In the genomic region with DNA sequence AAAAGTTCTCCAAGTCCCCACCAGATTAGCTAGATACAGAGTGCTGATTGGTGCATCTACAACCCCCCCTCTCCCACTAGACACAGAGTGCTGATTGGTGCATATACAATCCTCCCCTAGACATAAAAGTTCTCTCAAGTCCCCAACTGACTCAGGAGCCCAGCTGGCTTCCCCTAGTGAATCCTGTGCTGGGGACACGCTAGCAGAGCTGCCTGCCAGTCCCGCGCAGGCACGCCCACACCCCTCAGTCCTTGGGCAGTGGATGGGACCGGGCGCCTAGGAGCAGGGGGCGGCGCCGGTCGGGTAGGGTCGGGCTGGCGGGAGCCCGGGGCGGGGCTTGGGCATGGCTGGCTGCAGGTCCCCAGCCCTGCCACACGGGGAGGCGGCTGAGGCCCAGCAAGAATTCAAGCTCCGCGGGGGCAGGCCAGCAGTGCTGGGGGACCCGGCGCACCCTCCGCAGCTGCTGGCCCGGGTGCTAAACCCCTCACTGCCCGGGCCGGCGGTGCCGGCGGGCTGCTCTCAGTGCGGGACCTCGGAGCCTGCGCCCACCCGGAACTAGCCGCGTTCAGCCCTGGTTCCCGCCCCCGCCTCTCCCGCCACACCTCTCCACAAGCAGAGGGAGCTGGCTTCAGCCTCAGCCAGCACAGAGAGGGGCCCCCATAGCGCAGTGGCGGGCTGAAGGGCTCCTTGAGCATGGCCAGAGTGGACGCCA, we compare ENCODE assay signal across 8 cellular contexts.
DNase-seq lines count a peak whose midpoint lies in the region; ATAC-seq lines count a peak whose summit lies in the region.

No MANE protein-coding gene starts in this region.

- peak overlapping the region; percentile 78 for H3K4me3 Mint-ChIP-seq in activated CD4-positive, alpha-beta T cell treated with anti-CD3 and anti-CD28 coated beads, Interleukin-2, amount 10 ng/mL, durations not matched to agents 7 days and 5 days

- H4K8ac ChIP-seq in mesenchymal stem cell (ENCODE audit: low read length) = peak overlapping the region; percentile 91

- no peak overlapping the region for H2BK5ac ChIP-seq in mesenchymal stem cell (ENCODE audit: low read depth, low read length, poor library complexity, severe bottlenecking)

- H3K36me3 ChIP-seq in BLaER1 = no peaks in the 10 kb centered on the region
- no peaks in the 10 kb centered on the region for H3K36me3 ChIP-seq in ectodermal cell (ENCODE audit: control insufficient read depth, insufficient read depth, low read length)
- H3K36me3 ChIP-seq in mesenchymal stem cell (ENCODE audit: control insufficient read depth in 1 of 2, insufficient read depth in 2 of 2, low read depth in 1 of 2, low read length in 2 of 2) = no peaks in the 10 kb centered on the region

- peak overlapping the region; percentile 64 for H4K91ac ChIP-seq in mesenchymal stem cell (ENCODE audit: low read length)

- no peaks in the 10 kb centered on the region for H3K27me3 Mint-ChIP-seq in activated CD4-positive, alpha-beta T cell treated with anti-CD3 and anti-CD28 coated beads, Interleukin-2, amount 10 ng/mL, durations not matched to agents 7 days and 5 days

- H3K14ac ChIP-seq in mesenchymal stem cell (ENCODE audit: low read length in 2 of 2) = peak overlapping the region in 1 of 2 experiments; percentile 84

- peak overlapping the region; percentile 83 for H2AFZ ChIP-seq in mesenchymal stem cell (ENCODE audit: low read depth, low read length)

- H3K27me3 ChIP-seq in BLaER1 (no peaks in the 10 kb centered on the region), ectodermal cell (ENCODE audit: control insufficient read depth, insufficient read depth, low read length, poor library complexity, severe bottlenecking) (no peaks in the 10 kb centered on the region), mesenchymal stem cell (ENCODE audit: control insufficient read depth in 1 of 2, insufficient read depth in 1 of 2, low read length in 2 of 2) (no peaks in the 10 kb centered on the region)

- no peaks in the 10 kb centered on the region for H3K79me1 ChIP-seq in mesenchymal stem cell (replicated peaks; ENCODE audit: low read length, poor library complexity, severe bottlenecking)

- H3K27ac ChIP-seq in BLaER1 (peak overlapping the region; percentile 82), ectodermal cell (ENCODE audit: insufficient read depth, low read depth, low read length, poor library complexity, severe bottlenecking) (no peak overlapping the region), mesenchymal stem cell (ENCODE audit: low read length, poor library complexity, severe bottlenecking) (no peak overlapping the region)

- peak overlapping the region; percentile 87 to 89 for H3K18ac ChIP-seq in mesenchymal stem cell (ENCODE audit: low read depth in 1 of 2, low read length in 2 of 2)

- H3K9me3 Mint-ChIP-seq in activated CD4-positive, alpha-beta T cell treated with anti-CD3 and anti-CD28 coated beads, Interleukin-2, amount 10 ng/mL, durations not matched to agents 7 days and 5 days = no peaks in the 10 kb centered on the region

- H3K4me1 Mint-ChIP-seq in activated CD4-positive, alpha-beta T cell treated with anti-CD3 and anti-CD28 coated beads, Interleukin-2, amount 10 ng/mL, durations not matched to agents 7 days and 5 days = peaks cover 10% of the 10 kb centered on the region

- H3K9ac ChIP-seq in BLaER1 (peak overlapping the region; percentile 81), mesenchymal stem cell (ENCODE audit: low read length) (peak overlapping the region; percentile 78)

- H3K4me3 ChIP-seq in BLaER1 = peak overlapping the region; percentile 74
- peak overlapping the region; percentile 51 for H3K4me3 ChIP-seq in ectodermal cell (ENCODE audit: insufficient read depth, low read depth, low read length)
- peak overlapping the region; percentile 71 to 84 for H3K4me3 ChIP-seq in mesenchymal stem cell (ENCODE audit: insufficient read depth in 1 of 2, low read depth in 1 of 2, low read length in 2 of 2)

- H3K27ac Mint-ChIP-seq in activated CD4-positive, alpha-beta T cell treated with anti-CD3 and anti-CD28 coated beads, Interleukin-2, amount 10 ng/mL, durations not matched to agents 7 days and 5 days = peak overlapping the region; percentile 86

- no peak overlapping the region for H2BK120ac ChIP-seq in mesenchymal stem cell (ENCODE audit: low read depth, low read length)

- H3K9me3 ChIP-seq in BLaER1 = no peaks in the 10 kb centered on the region
- H3K9me3 ChIP-seq in ectodermal cell (ENCODE audit: control insufficient read depth, low read length) = no peaks in the 10 kb centered on the region
- no peaks in the 10 kb centered on the region for H3K9me3 ChIP-seq in mesenchymal stem cell (ENCODE audit: control insufficient read depth, low read length)

- no peaks in the 10 kb centered on the region for H3K36me3 Mint-ChIP-seq in activated CD4-positive, alpha-beta T cell treated with anti-CD3 and anti-CD28 coated beads, Interleukin-2, amount 10 ng/mL, durations not matched to agents 7 days and 5 days (ENCODE audit: low read depth)

- no peaks in the 10 kb centered on the region for H4K20me1 ChIP-seq in BLaER1

- DNase-seq in NCI-H460 (ENCODE audit: extremely low read depth, low read depth) (peak; percentile 62), mesenchymal stem cell (peak; percentile 77)
- peak; percentile 75 for DNase-seq in activated CD4-positive, alpha-beta T cell treated with anti-CD3 and anti-CD28 coated beads, Interleukin-2, amount 10 ng/mL, durations not matched to agents 7 days and 5 days
- DNase-seq in stimulated activated CD8-positive, alpha-beta memory T cell treated with anti-CD3 and anti-CD28 coated beads, Interleukin-15, amount 100 ng/mL, for 4 hours (ENCODE audit: low read depth in 2 of 2) = peak; percentile 16 to 39

- H3K4me2 ChIP-seq in BLaER1 (peak overlapping the region; percentile 83), mesenchymal stem cell (ENCODE audit: low read length, poor library complexity, severe bottlenecking) (peak overlapping the region; percentile 98)

- POLR2A ChIA-PET in activated CD4-positive, alpha-beta T cell treated with anti-CD3 and anti-CD28 coated beads, Interleukin-2, amount 10 ng/mL, durations not matched to agents 7 days and 5 days (lab: Charles Lee) = interaction anchor here (1.2 kb wide), 1 partner anchor 65 kb away, joined by 5 read pairs; the partner anchor contains the start of gene DDHD1

- CTCF ChIA-PET in activated CD4-positive, alpha-beta T cell treated with anti-CD3 and anti-CD28 coated beads, Interleukin-2, amount 10 ng/mL, durations not matched to agents 7 days and 5 days (lab: Charles Lee) = interaction anchor here (0.6 to 2.1 kb wide), 14 partner anchors 9 to 1667 kb away, joined by 3 to 8 read pairs (median 4); no protein-coding TSS in a partner anchor

- no peak overlapping the region for H2BK15ac ChIP-seq in mesenchymal stem cell (ENCODE audit: low read depth, poor library complexity, severe bottlenecking)

- peak overlapping the region in 1 of 2 experiments; percentile 57 for H3K23ac ChIP-seq in mesenchymal stem cell (ENCODE audit: low read length in 2 of 2)

- H2AK5ac ChIP-seq in mesenchymal stem cell (ENCODE audit: low read length, severe bottlenecking) = no peak overlapping the region

- WGBS in ectodermal cell, 2 experiments = 1% methylated on average over 39 of the region's 39 CpGs
- under 1% methylated on average over 37 of the region's 39 CpGs for WGBS in mesenchymal stem cell

- ATAC-seq in GM19035 (IDR thresholded peaks at IDR 0.05; ENCODE audit: unreplicated experiment) = peak; percentile 99
- ATAC-seq in HG03196 (IDR thresholded peaks at IDR 0.05; ENCODE audit: unreplicated experiment) = peak; percentile 99

- peak overlapping the region; percentile 46 to 61 for H3K4ac ChIP-seq in mesenchymal stem cell (ENCODE audit: low read depth in 1 of 2, low read length in 2 of 2)

- H3K4me1 ChIP-seq in BLaER1 (peaks cover 37% of the 10 kb centered on the region), ectodermal cell (ENCODE audit: control insufficient read depth, insufficient read depth, low read length) (no peaks in the 10 kb centered on the region), mesenchymal stem cell (ENCODE audit: control insufficient read depth, insufficient read depth, low read depth, low read length) (peaks cover 4% of the 10 kb centered on the region)

- H2BK12ac ChIP-seq in mesenchymal stem cell (ENCODE audit: low read length in 2 of 2) = peak overlapping the region in 1 of 2 experiments; percentile 84
